9 cellular contexts compared by ENCODE assay signal in genomic region chr7:107610353-107610752, GRCh38. TPM values are rescaled to one million over a fixed set of nuclear protein-coding genes. Genes with fewer than 3 reads are reported as not detected.
"Had no signal": no experiment of that assay in that cellular context is flagged by ENCODE, and none has a peak within 500 bp of the region (broad histone marks: within the 10 kb centered on the region; RNA-seq: fewer than 3 reads in every experiment).

No MANE protein-coding gene starts in this region.

- DNase-seq: activated CD4-positive, CD25-positive, alpha-beta regulatory T cell; activated effector memory CD4-positive, alpha-beta T cell treated with anti-CD3 and anti-CD28 coated beads, Interleukin-2, amount 50 U/mL, for 16 hours; activated T-cell treated with anti-CD3 and anti-CD28 coated beads, Interleukin-2, amount 50 U/mL, for 4 hours; amygdala; occipital lobe; stimulated activated CD4-positive, alpha-beta T cell treated with anti-CD3 and anti-CD28 coated beads, Interleukin-2, amount 100 ng/mL, for 48 hours; stimulated activated naive CD8-positive, alpha-beta T cell treated with anti-CD3 and anti-CD28 coated beads, Interleukin-15, amount 100 ng/mL, for 72 hours; testis had no signal

- H3K4me3 ChIP-seq: testis, vagina had no signal

- H3K27me3 ChIP-seq: testis, vagina had no signal

- H3K9me3 ChIP-seq: testis, vagina had no signal

- H3K27ac ChIP-seq: vagina had no signal

RNA-seq across cellular contexts. Expression of gene SLC26A4, which starts 50.3 kb away (rescaled TPM):
- total RNA-seq: vagina had no signal
